Comparison of ENCODE assay signal across 1 cellular context in the genomic region with DNA sequence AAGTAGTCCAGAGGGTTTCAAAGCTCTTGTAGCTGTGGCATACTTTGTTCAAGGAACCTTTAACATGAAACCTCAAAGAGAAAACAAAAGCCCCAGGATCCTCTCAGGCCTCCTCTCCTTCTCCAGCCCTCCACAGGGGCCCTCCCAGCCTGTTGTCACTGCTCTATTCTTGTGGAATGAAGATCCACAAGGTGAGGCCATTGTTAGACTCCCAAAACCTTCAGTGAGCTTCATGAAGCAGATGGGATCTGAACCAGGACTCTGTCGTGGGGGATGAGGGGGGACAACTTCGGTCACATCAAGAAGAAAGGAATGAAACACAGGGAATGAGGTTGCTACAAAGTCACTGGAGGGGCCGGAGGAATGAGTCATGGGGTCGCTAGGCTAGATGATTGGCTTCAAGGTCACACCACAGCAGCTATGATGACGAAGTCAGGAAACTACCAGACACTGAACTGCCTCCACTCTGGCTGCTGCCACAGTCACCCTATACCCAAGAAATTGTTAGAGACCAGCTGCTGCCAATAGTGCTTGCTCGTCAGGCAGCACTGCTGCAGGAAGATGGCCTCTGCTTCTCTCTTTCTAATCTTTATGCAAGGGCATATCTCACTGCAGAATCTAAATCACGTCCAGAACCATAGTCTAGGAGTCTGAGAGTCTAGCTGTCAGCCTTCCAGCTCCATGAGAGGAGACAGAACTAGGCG.
TF ChIP-seq lines count a peak whose summit lies in the region.

No MANE protein-coding gene starts in this region.

TF ChIP-seq in GM23338, 12 proteins besides CTCF, POLR2A, EP300 and RAD21 (continued from another document):
- TF ChIP-seq, protein P1, sequence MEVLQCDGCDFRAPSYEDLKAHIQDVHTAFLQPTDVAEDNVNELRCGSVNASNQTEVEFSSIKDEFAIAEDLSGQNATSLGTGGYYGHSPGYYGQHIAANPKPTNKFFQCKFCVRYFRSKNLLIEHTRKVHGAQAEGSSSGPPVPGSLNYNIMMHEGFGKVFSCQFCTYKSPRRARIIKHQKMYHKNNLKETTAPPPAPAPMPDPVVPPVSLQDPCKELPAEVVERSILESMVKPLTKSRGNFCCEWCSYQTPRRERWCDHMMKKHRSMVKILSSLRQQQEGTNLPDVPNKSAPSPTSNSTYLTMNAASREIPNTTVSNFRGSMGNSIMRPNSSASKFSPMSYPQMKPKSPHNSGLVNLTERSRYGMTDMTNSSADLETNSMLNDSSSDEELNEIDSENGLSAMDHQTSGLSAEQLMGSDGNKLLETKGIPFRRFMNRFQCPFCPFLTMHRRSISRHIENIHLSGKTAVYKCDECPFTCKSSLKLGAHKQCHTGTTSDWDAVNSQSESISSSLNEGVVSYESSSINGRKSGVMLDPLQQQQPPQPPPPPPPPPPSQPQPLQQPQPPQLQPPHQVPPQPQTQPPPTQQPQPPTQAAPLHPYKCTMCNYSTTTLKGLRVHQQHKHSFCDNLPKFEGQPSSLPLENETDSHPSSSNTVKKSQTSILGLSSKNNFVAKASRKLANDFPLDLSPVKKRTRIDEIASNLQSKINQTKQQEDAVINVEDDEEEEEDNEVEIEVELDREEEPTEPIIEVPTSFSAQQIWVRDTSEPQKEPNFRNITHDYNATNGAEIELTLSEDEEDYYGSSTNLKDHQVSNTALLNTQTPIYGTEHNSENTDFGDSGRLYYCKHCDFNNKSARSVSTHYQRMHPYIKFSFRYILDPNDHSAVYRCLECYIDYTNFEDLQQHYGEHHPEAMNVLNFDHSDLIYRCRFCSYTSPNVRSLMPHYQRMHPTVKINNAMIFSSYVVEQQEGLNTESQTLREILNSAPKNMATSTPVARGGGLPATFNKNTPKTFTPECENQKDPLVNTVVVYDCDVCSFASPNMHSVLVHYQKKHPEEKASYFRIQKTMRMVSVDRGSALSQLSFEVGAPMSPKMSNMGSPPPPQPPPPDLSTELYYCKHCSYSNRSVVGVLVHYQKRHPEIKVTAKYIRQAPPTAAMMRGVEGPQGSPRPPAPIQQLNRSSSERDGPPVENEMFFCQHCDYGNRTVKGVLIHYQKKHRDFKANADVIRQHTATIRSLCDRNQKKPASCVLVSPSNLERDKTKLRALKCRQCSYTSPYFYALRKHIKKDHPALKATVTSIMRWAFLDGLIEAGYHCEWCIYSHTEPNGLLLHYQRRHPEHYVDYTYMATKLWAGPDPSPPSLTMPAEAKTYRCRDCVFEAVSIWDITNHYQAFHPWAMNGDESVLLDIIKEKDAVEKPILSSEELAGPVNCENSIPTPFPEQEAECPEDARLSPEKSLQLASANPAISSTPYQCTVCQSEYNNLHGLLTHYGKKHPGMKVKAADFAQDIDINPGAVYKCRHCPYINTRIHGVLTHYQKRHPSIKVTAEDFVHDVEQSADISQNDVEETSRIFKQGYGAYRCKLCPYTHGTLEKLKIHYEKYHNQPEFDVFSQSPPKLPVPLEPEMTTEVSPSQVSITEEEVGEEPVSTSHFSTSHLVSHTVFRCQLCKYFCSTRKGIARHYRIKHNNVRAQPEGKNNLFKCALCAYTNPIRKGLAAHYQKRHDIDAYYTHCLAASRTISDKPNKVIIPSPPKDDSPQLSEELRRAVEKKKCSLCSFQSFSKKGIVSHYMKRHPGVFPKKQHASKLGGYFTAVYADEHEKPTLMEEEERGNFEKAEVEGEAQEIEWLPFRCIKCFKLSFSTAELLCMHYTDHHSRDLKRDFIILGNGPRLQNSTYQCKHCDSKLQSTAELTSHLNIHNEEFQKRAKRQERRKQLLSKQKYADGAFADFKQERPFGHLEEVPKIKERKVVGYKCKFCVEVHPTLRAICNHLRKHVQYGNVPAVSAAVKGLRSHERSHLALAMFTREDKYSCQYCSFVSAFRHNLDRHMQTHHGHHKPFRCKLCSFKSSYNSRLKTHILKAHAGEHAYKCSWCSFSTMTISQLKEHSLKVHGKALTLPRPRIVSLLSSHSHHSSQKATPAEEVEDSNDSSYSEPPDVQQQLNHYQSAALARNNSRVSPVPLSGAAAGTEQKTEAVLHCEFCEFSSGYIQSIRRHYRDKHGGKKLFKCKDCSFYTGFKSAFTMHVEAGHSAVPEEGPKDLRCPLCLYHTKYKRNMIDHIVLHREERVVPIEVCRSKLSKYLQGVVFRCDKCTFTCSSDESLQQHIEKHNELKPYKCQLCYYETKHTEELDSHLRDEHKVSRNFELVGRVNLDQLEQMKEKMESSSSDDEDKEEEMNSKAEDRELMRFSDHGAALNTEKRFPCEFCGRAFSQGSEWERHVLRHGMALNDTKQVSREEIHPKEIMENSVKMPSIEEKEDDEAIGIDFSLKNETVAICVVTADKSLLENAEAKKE (CRISPR knock-in tag; IDR thresholded peaks at IDR 0.05), result no peak
TF ChIP-seq in GM23338: peak in this region for 0.
